ENCODE assay signal across 9 cellular contexts in the genomic region with DNA sequence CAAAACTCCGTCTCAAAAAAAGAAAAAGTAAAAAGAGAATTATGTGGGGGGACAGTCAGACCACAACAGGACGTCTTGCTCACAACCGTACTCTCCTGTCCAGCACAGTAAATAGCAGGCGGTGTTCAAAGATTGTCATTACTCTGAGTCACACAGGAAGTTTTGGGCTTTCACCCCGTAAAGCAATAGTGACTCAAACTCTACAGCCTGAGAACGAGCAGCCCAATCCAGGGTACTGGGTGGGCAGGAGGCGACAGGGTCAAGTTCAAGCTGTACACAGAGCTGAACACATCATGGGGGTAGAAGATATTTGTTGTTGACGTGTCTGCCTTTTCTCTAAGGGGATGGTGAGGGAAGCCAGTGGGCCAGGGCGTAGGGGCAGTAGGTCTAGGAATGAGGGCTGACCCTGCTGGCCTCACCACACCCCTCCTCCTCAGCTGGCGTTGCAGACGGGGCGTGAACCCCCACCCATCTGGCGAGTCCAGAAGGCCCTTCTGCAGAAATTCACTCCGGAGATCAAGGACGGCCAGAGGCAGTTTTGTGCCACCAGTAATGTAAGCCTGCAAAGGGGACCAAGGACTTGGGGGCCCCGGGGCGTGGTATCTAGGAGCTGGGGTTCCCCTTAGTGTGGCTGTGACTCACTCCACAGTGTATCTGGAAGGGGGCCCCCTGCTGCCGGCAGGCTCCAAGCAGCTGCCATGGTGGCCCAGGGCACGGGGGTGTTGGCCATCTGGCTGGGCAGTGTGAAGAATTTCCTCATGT. TPM values are rescaled to one million over a fixed set of nuclear protein-coding genes. Genes with fewer than 3 reads are reported as not detected.
DNase-seq lines count a peak whose midpoint lies in the region; ATAC-seq, FAIRE-seq and TF ChIP-seq lines count a peak whose summit lies in the region.
"Had no signal": no experiment of that assay in that cellular context is flagged by ENCODE, and none has a peak within 500 bp of the region (broad histone marks: within the 10 kb centered on the region; RNA-seq: fewer than 3 reads in every experiment).

No MANE protein-coding gene starts in this region.

- no peak for FAIRE-seq in keratinocyte (lab: Jason Lieb, UNC)

- H3K4me1 Mint-ChIP-seq in activated T-cell treated with anti-CD3 and anti-CD28 coated beads, Interleukin-2, amount 50 U/mL, for 72 hours (ENCODE audit: low read depth) = peaks cover 20% of the 10 kb centered on the region

- H3K4me3 ChIP-seq in AG04450 (ENCODE audit: low read depth, low read length) (no peak overlapping the region), H7 (ENCODE audit: insufficient read depth, low read depth, low read length) (no peak overlapping the region), keratinocyte (ENCODE audit: control insufficient read depth in 2 of 3, extremely low read depth in 1 of 3, insufficient read depth in 2 of 3, low read depth in 1 of 3, low read length in 3 of 3) (no peak overlapping the region)

- H3K9me3 Mint-ChIP-seq in activated T-cell treated with anti-CD3 and anti-CD28 coated beads, Interleukin-2, amount 50 U/mL, for 72 hours = no peaks in the 10 kb centered on the region

- H3K27ac ChIP-seq in AG04450 (ENCODE audit: low read depth, low read length) (peak overlapping the region; percentile 70), keratinocyte (ENCODE audit: control insufficient read depth, insufficient read depth, low read length) (peak overlapping the region; percentile 20)

- H3K9me3 ChIP-seq in AG04450 (ENCODE audit: control insufficient read depth, insufficient read depth, low read length) (peaks cover 3% of the 10 kb centered on the region; the same call in 1 of the 2 replicates), keratinocyte (ENCODE audit: control insufficient read depth, low read depth, low read length) (no peaks in the 10 kb centered on the region)

- POLR2A ChIA-PET in AG04450 (lab: Yijun Ruan, JAX) = interaction anchor here (0.6 to 1.0 kb wide), 2 partner anchors 24 to 50 kb away, joined by 3 read pairs; no protein-coding TSS in a partner anchor

- peak overlapping the region; percentile 22 for H3K9ac ChIP-seq in keratinocyte (ENCODE audit: control insufficient read depth, extremely low read depth, insufficient read depth, low read length)

- no peak for TF ChIP-seq CTCF in AG04450 (IDR thresholded peaks at IDR 0.05; ENCODE audit: low read depth, low read length)
- TF ChIP-seq CTCF in keratinocyte (optimal IDR thresholded peaks at IDR 0.05 in 1 of 3, IDR thresholded peaks at IDR 0.05 in 1 of 3, conservative IDR thresholded peaks at IDR 0.05 in 1 of 3; ENCODE audit: extremely low read depth in 1 of 3, insufficient read depth in 2 of 3, low read length in 3 of 3) = no peak

- H3K36me3 Mint-ChIP-seq in activated T-cell treated with anti-CD3 and anti-CD28 coated beads, Interleukin-2, amount 50 U/mL, for 72 hours (ENCODE audit: insufficient read depth in 2 of 2) = peaks cover 11 to 28% of the 10 kb centered on the region in 2 donors

- H3K4me1 ChIP-seq in keratinocyte (ENCODE audit: control insufficient read depth, extremely low read depth, insufficient read depth, low read length) = peaks cover 8% of the 10 kb centered on the region

- dilution Hi-C loops in keratinocyte (cut with MboI; ENCODE audit: extremely low pct_ligation_motif_present, low sequenced_read_pairs) = no loop called here

- H3K27me3 ChIP-seq in AG04450 (ENCODE audit: control insufficient read depth, insufficient read depth, low read length) = no peaks in the 10 kb centered on the region
- no peaks in the 10 kb centered on the region for H3K27me3 ChIP-seq in H7 (ENCODE audit: control insufficient read depth, insufficient read depth, low read length)
- H3K27me3 ChIP-seq in keratinocyte (ENCODE audit: control insufficient read depth, extremely low read depth, insufficient read depth, low read length) = no peaks in the 10 kb centered on the region

- H3K27me3 Mint-ChIP-seq in activated T-cell treated with anti-CD3 and anti-CD28 coated beads, Interleukin-2, amount 50 U/mL, for 72 hours (ENCODE audit: low read depth) = no peaks in the 10 kb centered on the region

- H3K36me3 ChIP-seq in H7 (replicated peaks; ENCODE audit: control insufficient read depth, insufficient read depth, low read length) (peaks cover 33% of the 10 kb centered on the region), keratinocyte (ENCODE audit: control insufficient read depth in 2 of 2, extremely low read depth in 1 of 2, insufficient read depth in 2 of 2, low read length in 2 of 2) (peaks cover 13 to 21% of the 10 kb centered on the region in 2 experiments)

- peak; percentile 87 to 94 for ATAC-seq in activated T-cell treated with anti-CD3 and anti-CD28 coated beads, Interleukin-2, amount 50 U/mL, for 72 hours (replicated peaks in 1 of 2)

- no peak overlapping the region for H3K4me2 ChIP-seq in keratinocyte (ENCODE audit: control insufficient read depth, extremely low read depth, insufficient read depth, low read depth, low read length)

- peak overlapping the region; percentile 62 to 69 for H3K4me3 Mint-ChIP-seq in activated T-cell treated with anti-CD3 and anti-CD28 coated beads, Interleukin-2, amount 50 U/mL, for 72 hours

- DNase-seq in AG04450 (ENCODE audit: low read depth, low spot score) (peak; percentile 27), H7 (peak; percentile 60), keratinocyte (ENCODE audit: low read depth, low spot score) (no peak), LoVo (ENCODE audit: low spot score) (no peak), NCI-H2107 treated with DMSO at 0.1 percent for 48 hours (lab: John Stamatoyannopoulos, UW; ENCODE audit: unreplicated experiment) (no peak), activated gamma-delta T cell (lab: John Stamatoyannopoulos, UW) (no peak)
- DNase-seq in activated T-cell treated with anti-CD3 and anti-CD28 coated beads, Interleukin-2, amount 50 U/mL, for 72 hours = peak; percentile 49 to 65
- no peak for DNase-seq in central memory CD4-positive, alpha-beta T cell
- DNase-seq: erythroblast had no signal

- H4K20me1 ChIP-seq in keratinocyte (ENCODE audit: control insufficient read depth, extremely low read depth, insufficient read depth, low read length) = peaks cover 3% of the 10 kb centered on the region

- H3K27ac Mint-ChIP-seq in activated T-cell treated with anti-CD3 and anti-CD28 coated beads, Interleukin-2, amount 50 U/mL, for 72 hours = peak overlapping the region; percentile 74

- peaks cover 2% of the 10 kb centered on the region for H3K9me1 ChIP-seq in keratinocyte (ENCODE audit: control insufficient read depth, extremely low read depth, insufficient read depth, low read length)

- no peak overlapping the region for H2AFZ ChIP-seq in keratinocyte (ENCODE audit: control insufficient read depth, low read length)

- CTCF ChIA-PET in AG04450 (lab: Charles Lee) = no interaction called here

- peaks cover 33% of the 10 kb centered on the region for H3K79me2 ChIP-seq in keratinocyte (ENCODE audit: control insufficient read depth, insufficient read depth, low read length)

RNA-seq across cellular contexts. Expression of gene PRR12, which starts 23.3 kb away (rescaled TPM):
- polyA plus RNA-seq in AG04450 (2011; rRNA removed) (0.36 and 0.66 TPM in 2 replicates), keratinocyte (0.35 to 1.1 TPM (median 0.42 TPM) in 3 replicates)
- 0.65 and 0.74 TPM in 2 replicates for polyA minus RNA-seq in AG04450 (2011; rRNA and poly(A)+ RNA removed)
- 8.2 and 10.8 TPM in 2 replicates for total RNA-seq in H7 (2014; rRNA removed; shearing (Covaris generic))
- 10 to 100 TPM; 23.9 to 24.6 TPM for total RNA-seq in activated T-cell treated with anti-CD3 and anti-CD28 coated beads, Interleukin-2, amount 50 U/mL, for 72 hours
- 3.8 TPM for polyA plus RNA-seq in keratinocyte (2011; ENCODE audit: low read depth)
- 0.40 and 1.4 TPM in 2 replicates for polyA plus RNA-seq in keratinocyte (2011; cell fraction: cytosol; rRNA removed)
- polyA plus RNA-seq in keratinocyte (2011; cell fraction: nucleus; rRNA removed) = 4.6 and 7.6 TPM in 2 replicates
- 4.7 and 10.2 TPM in 2 replicates for polyA plus RNA-seq in keratinocyte (2012; ENCODE audit: low replicate concordance)
- 0.86 to 6.1 TPM (median 0.99 TPM) in 3 replicates for polyA minus RNA-seq in keratinocyte
- polyA minus RNA-seq in keratinocyte (2011; cell fraction: cytosol; rRNA and poly(A)+ RNA removed) = 3.8 TPM
- polyA minus RNA-seq in keratinocyte (2011; cell fraction: nucleus; rRNA and poly(A)+ RNA removed) = 5.1 and 5.4 TPM in 2 replicates

RNA-seq across cellular contexts. Expression of gene RRAS, which starts 25.7 kb away (rescaled TPM):
- polyA plus RNA-seq in AG04450 (2011; rRNA removed) (64.2 and 93.3 TPM in 2 replicates), keratinocyte (98.1 to 184 TPM (median 154 TPM) in 3 replicates)
- 40.1 and 53.1 TPM in 2 replicates for polyA minus RNA-seq in AG04450 (2011; rRNA and poly(A)+ RNA removed)
- total RNA-seq in H7 (2014; rRNA removed; shearing (Covaris generic)) = 13.3 and 20.1 TPM in 2 replicates
- total RNA-seq in activated T-cell treated with anti-CD3 and anti-CD28 coated beads, Interleukin-2, amount 50 U/mL, for 72 hours = 10 to 100 TPM; 11.3 to 13.5 TPM
- 25.4 TPM for polyA plus RNA-seq in keratinocyte (2011; ENCODE audit: low read depth)
- polyA plus RNA-seq in keratinocyte (2011; cell fraction: cytosol; rRNA removed) = 133 and 285 TPM in 2 replicates
- polyA plus RNA-seq in keratinocyte (2011; cell fraction: nucleus; rRNA removed) = 68.6 and 95.3 TPM in 2 replicates
- 135 and 186 TPM in 2 replicates for polyA plus RNA-seq in keratinocyte (2012; ENCODE audit: low replicate concordance)
- 51.3 to 172 TPM (median 95.8 TPM) in 3 replicates for polyA minus RNA-seq in keratinocyte
- 143 TPM for polyA minus RNA-seq in keratinocyte (2011; cell fraction: cytosol; rRNA and poly(A)+ RNA removed)
- polyA minus RNA-seq in keratinocyte (2011; cell fraction: nucleus; rRNA and poly(A)+ RNA removed) = 29.2 and 30.2 TPM in 2 replicates

RNA-seq across cellular contexts. Expression of gene SCAF1, which starts 27.7 kb away (rescaled TPM):
- polyA plus RNA-seq in AG04450 (2011; rRNA removed) (2.5 and 3.5 TPM in 2 replicates), keratinocyte (3.4 to 20.9 TPM (median 5.8 TPM) in 3 replicates)
- polyA minus RNA-seq in AG04450 (2011; rRNA and poly(A)+ RNA removed) = 3.1 and 3.2 TPM in 2 replicates
- total RNA-seq in H7 (2014; rRNA removed; shearing (Covaris generic)) = 32.9 and 37.0 TPM in 2 replicates
- 10 to 100 TPM; 57.7 to 60.1 TPM for total RNA-seq in activated T-cell treated with anti-CD3 and anti-CD28 coated beads, Interleukin-2, amount 50 U/mL, for 72 hours
- 8.1 TPM for polyA plus RNA-seq in keratinocyte (2011; ENCODE audit: low read depth)
- 4.5 and 13.0 TPM in 2 replicates for polyA plus RNA-seq in keratinocyte (2011; cell fraction: cytosol; rRNA removed)
- 17.6 and 26.5 TPM in 2 replicates for polyA plus RNA-seq in keratinocyte (2011; cell fraction: nucleus; rRNA removed)
- polyA plus RNA-seq in keratinocyte (2012; ENCODE audit: low replicate concordance) = 25.0 and 48.7 TPM in 2 replicates
- polyA minus RNA-seq in keratinocyte = 4.9 to 27.9 TPM (median 6.3 TPM) in 3 replicates
- polyA minus RNA-seq in keratinocyte (2011; cell fraction: cytosol; rRNA and poly(A)+ RNA removed) = 19.8 TPM
- polyA minus RNA-seq in keratinocyte (2011; cell fraction: nucleus; rRNA and poly(A)+ RNA removed) = 11.6 and 17.6 TPM in 2 replicates

RNA-seq across cellular contexts. Expression of gene PRRG2, which starts 33.2 kb away (rescaled TPM):
- polyA plus RNA-seq in AG04450 (2011; rRNA removed) = 0.31 and 0.35 TPM in 2 replicates
- polyA minus RNA-seq in AG04450 (2011; rRNA and poly(A)+ RNA removed) = 0.22 and 0.32 TPM in 2 replicates
- 0.55 and 1.2 TPM in 2 replicates for total RNA-seq in H7 (2014; rRNA removed; shearing (Covaris generic))
- total RNA-seq in activated T-cell treated with anti-CD3 and anti-CD28 coated beads, Interleukin-2, amount 50 U/mL, for 72 hours = 1 to 10 TPM in 1 of 2 donors, under 1 TPM in 1; 0.88 to 1.1 TPM
- 5.2 to 7.5 TPM (median 5.3 TPM) in 3 replicates for polyA plus RNA-seq in keratinocyte
- polyA plus RNA-seq in keratinocyte (2011; ENCODE audit: low read depth) = 1.6 TPM
- polyA plus RNA-seq in keratinocyte (2011; cell fraction: cytosol; rRNA removed) = 3.7 and 5.6 TPM in 2 replicates
- polyA plus RNA-seq in keratinocyte (2011; cell fraction: nucleus; rRNA removed) = 8.5 and 9.8 TPM in 2 replicates
- polyA plus RNA-seq in keratinocyte (2012; ENCODE audit: low replicate concordance) = 6.4 and 7.6 TPM in 2 replicates
- polyA minus RNA-seq in keratinocyte = 1.8 to 4.1 TPM (median 3.2 TPM) in 3 replicates
- polyA minus RNA-seq in keratinocyte (2011; cell fraction: cytosol; rRNA and poly(A)+ RNA removed) = 4.2 TPM
- polyA minus RNA-seq in keratinocyte (2011; cell fraction: nucleus; rRNA and poly(A)+ RNA removed) = 2.6 and 3.7 TPM in 2 replicates

RNA-seq across cellular contexts. Expression of gene NOSIP, which starts 33.9 kb away (rescaled TPM):
- polyA plus RNA-seq in AG04450 (2011; rRNA removed) (43.9 and 77.5 TPM in 2 replicates), keratinocyte (36.6 to 63.6 TPM (median 42.7 TPM) in 3 replicates)
- 47.7 and 79.8 TPM in 2 replicates for polyA minus RNA-seq in AG04450 (2011; rRNA and poly(A)+ RNA removed)
- 102 and 142 TPM in 2 replicates for total RNA-seq in H7 (2014; rRNA removed; shearing (Covaris generic))
- total RNA-seq in activated T-cell treated with anti-CD3 and anti-CD28 coated beads, Interleukin-2, amount 50 U/mL, for 72 hours = 10 to 100 TPM; 66.0 to 72.7 TPM
- 32.6 TPM for polyA plus RNA-seq in keratinocyte (2011; ENCODE audit: low read depth)
- polyA plus RNA-seq in keratinocyte (2011; cell fraction: cytosol; rRNA removed) = 27.3 and 64.3 TPM in 2 replicates
- polyA plus RNA-seq in keratinocyte (2011; cell fraction: nucleus; rRNA removed) = 59.7 and 72.5 TPM in 2 replicates
- polyA plus RNA-seq in keratinocyte (2012; ENCODE audit: low replicate concordance) = 47.6 and 59.5 TPM in 2 replicates
- polyA minus RNA-seq in keratinocyte = 53.5 to 99.5 TPM (median 61.1 TPM) in 3 replicates
- 64.5 TPM for polyA minus RNA-seq in keratinocyte (2011; cell fraction: cytosol; rRNA and poly(A)+ RNA removed)
- polyA minus RNA-seq in keratinocyte (2011; cell fraction: nucleus; rRNA and poly(A)+ RNA removed) = 19.3 and 27.6 TPM in 2 replicates

Comparison
In these comparisons a context has a peak if more than half of its experiments do, and no peak if none do; other contexts are left out.
1. DNase-seq: peak in AG04450 (single experiment), H7 (single experiment) and activated T-cell treated with anti-CD3 and anti-CD28 coated beads, Interleukin-2, amount 50 U/mL, for 72 hours (2 of 2); none in keratinocyte (single experiment), LoVo (single experiment), NCI-H2107 treated with DMSO at 0.1 percent for 48 hours (single experiment), central memory CD4-positive, alpha-beta T cell (single experiment) and activated gamma-delta T cell (single experiment).